ENCODE assay signal across 8 cellular contexts in the genomic region with DNA sequence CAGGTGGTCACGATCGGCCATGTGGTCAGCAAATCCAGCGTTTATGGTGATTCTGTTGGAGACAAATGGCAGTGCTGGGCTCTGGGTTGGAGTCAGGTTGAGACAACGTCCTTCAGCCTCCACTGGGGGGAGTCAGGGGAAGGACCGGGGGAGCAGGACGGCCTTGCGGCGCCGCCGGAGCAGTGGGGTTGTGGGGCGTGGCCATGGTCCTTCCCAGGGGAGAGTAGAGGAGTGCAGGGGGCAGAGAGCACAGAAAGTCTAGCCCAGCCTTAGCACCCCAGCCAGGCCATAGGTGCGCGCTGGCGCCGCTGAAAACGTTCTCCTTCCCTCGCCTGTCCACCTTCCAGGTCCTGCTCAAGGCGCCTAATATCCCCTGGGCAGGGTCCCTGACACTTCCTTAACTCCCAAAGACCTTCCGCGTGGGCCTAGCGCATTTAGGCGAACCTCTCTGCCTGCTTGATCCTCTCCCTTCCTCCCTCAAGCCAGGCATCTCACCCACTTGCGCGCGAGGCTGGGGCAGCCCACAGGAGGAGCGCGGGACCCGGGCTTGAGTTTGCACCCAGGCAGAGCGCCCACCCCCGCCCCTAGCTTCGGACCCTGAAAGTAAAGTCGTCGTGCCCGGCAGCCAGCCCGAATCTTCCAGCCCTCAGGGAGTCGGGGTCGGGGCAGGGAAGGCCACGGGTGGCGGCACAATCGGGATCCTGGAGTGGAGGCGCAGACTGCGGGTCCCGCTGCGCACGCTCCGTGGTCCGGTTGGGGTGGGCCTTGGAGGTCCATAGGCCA.
DNase-seq lines count a peak whose midpoint lies in the region; ATAC-seq, FAIRE-seq and TF ChIP-seq lines count a peak whose summit lies in the region.
"Had no signal": no experiment of that assay in that cellular context is flagged by ENCODE, and none has a peak within 500 bp of the region (broad histone marks: within the 10 kb centered on the region; RNA-seq: fewer than 3 reads in every experiment).

No MANE protein-coding gene starts in this region.

- H3K4me1 ChIP-seq in neuron (ENCODE audit: insufficient read depth, low read length): peaks cover 29% of the 10 kb centered on the region

- H3K27me3 ChIP-seq in neuron (ENCODE audit: insufficient read depth, low read length): peaks cover 45% of the 10 kb centered on the region

- H2AFZ ChIP-seq in neuron (ENCODE audit: low read depth, low read length): no peak overlapping the region

- H3K36me3 ChIP-seq in neuron (ENCODE audit: insufficient read depth, low read length): no peaks in the 10 kb centered on the region
- H3K36me3 ChIP-seq: tibial artery had no signal

- TF ChIP-seq POLR2A in H54 (IDR thresholded peaks at IDR 0.05; ENCODE audit: low read depth, low read length) (no peak), erythroblast (IDR thresholded peaks at IDR 0.05; ENCODE audit: low read length) (no peak)

- no peak for ATAC-seq in GM19463 (IDR thresholded peaks at IDR 0.05; ENCODE audit: unreplicated experiment)
- ATAC-seq in HG02970 (IDR thresholded peaks at IDR 0.05; ENCODE audit: low FRiP score, unreplicated experiment): no peak
- ATAC-seq in GM19452 (IDR thresholded peaks at IDR 0.05; ENCODE audit: unreplicated experiment): no peak

- H3K4me3 ChIP-seq in neuron (ENCODE audit: low read length): peak overlapping the region; percentile 20
- H3K4me3 ChIP-seq: tibial artery had no signal

- peak; percentile 77 for DNase-seq in H54 (ENCODE audit: insufficient read length, low spot score)
- peak; percentile 43 for DNase-seq in NCI-H526 treated with DMSO at 0.1 percent for 48 hours (lab: John Stamatoyannopoulos, UW)
- DNase-seq in erythroblast (lab: John Stamatoyannopoulos, UW): peak; percentile 22 to 23

- H3K9me3 ChIP-seq in neuron (ENCODE audit: low read length): peaks cover under 1% of the 10 kb centered on the region

- FAIRE-seq in H54 (lab: Jason Lieb, UNC): no peak

Comparison
In these comparisons a context has a peak if more than half of its experiments do, and no peak if none do; other contexts are left out.
1. DNase-seq: peak in every context shown above with its lines; median percentile 77 in H54; 43 in NCI-H526 treated with DMSO at 0.1 percent for 48 hours; 22 in erythroblast.